2 cellular contexts compared by ENCODE assay signal in genomic region chr10:266974-267425, GRCh38.
TF ChIP-seq lines count a peak whose summit lies in the region.

No MANE protein-coding gene starts in this region.

TF ChIP-seq in IMR-90, 13 proteins besides CTCF, POLR2A, EP300 and RAD21:
- TF ChIP-seq FOS (IDR thresholded peaks at IDR 0.05; ENCODE audit: low read depth, low read length) (peak; percentile 69), CEBPB (IDR thresholded peaks at IDR 0.05; ENCODE audit: low read depth, low read length) (peak; percentile 70), SMC3 (IDR thresholded peaks at IDR 0.05; ENCODE audit: low read depth, low read length) (no peak)

TF ChIP-seq in K562, 482 proteins besides CTCF, POLR2A, EP300 and RAD21:
- TF ChIP-seq, protein P1, sequence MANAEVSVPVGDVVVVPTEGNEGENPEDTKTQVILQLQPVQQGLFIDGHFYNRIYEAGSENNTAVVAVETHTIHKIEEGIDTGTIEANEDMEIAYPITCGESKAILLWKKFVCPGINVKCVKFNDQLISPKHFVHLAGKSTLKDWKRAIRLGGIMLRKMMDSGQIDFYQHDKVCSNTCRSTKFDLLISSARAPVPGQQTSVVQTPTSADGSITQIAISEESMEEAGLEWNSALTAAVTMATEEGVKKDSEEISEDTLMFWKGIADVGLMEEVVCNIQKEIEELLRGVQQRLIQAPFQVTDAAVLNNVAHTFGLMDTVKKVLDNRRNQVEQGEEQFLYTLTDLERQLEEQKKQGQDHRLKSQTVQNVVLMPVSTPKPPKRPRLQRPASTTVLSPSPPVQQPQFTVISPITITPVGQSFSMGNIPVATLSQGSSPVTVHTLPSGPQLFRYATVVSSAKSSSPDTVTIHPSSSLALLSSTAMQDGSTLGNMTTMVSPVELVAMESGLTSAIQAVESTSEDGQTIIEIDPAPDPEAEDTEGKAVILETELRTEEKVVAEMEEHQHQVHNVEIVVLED (CRISPR knock-in tag; IDR thresholded peaks at IDR 0.05): no peak
- TF ChIP-seq FOSL1 (tag; conservative IDR thresholded peaks at IDR 0.05): peak; percentile 53; the same call in 1 of the 2 replicates
- TF ChIP-seq, protein P2, sequence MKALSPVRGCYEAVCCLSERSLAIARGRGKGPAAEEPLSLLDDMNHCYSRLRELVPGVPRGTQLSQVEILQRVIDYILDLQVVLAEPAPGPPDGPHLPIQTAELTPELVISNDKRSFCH (CRISPR knock-in tag; IDR thresholded peaks at IDR 0.05): no peak
- TF ChIP-seq, protein P2 (tag; IDR thresholded peaks at IDR 0.05): no peak
- TF ChIP-seq, protein P3, sequence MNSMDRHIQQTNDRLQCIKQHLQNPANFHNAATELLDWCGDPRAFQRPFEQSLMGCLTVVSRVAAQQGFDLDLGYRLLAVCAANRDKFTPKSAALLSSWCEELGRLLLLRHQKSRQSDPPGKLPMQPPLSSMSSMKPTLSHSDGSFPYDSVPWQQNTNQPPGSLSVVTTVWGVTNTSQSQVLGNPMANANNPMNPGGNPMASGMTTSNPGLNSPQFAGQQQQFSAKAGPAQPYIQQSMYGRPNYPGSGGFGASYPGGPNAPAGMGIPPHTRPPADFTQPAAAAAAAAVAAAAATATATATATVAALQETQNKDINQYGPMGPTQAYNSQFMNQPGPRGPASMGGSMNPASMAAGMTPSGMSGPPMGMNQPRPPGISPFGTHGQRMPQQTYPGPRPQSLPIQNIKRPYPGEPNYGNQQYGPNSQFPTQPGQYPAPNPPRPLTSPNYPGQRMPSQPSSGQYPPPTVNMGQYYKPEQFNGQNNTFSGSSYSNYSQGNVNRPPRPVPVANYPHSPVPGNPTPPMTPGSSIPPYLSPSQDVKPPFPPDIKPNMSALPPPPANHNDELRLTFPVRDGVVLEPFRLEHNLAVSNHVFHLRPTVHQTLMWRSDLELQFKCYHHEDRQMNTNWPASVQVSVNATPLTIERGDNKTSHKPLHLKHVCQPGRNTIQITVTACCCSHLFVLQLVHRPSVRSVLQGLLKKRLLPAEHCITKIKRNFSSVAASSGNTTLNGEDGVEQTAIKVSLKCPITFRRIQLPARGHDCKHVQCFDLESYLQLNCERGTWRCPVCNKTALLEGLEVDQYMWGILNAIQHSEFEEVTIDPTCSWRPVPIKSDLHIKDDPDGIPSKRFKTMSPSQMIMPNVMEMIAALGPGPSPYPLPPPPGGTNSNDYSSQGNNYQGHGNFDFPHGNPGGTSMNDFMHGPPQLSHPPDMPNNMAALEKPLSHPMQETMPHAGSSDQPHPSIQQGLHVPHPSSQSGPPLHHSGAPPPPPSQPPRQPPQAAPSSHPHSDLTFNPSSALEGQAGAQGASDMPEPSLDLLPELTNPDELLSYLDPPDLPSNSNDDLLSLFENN (IDR thresholded peaks at IDR 0.05; ENCODE audit: low read depth in 2 of 2, low read length in 2 of 2): no peak
- no peak for TF ChIP-seq PHF20 (IDR thresholded peaks at IDR 0.05; ENCODE audit: partially characterized antibody)
- TF ChIP-seq CEBPB (tag; IDR thresholded peaks at IDR 0.05): peak; percentile 46; the same call in 1 of the 2 replicates
- TF ChIP-seq BRD4 (IDR thresholded peaks at IDR 0.05): no peak
- no peak for TF ChIP-seq TAF9B (IDR thresholded peaks at IDR 0.05; ENCODE audit: partially characterized antibody)
- no peak for TF ChIP-seq GTF2A2 (tag; IDR thresholded peaks at IDR 0.05)
- TF ChIP-seq RNF219 (CRISPR knock-in tag; IDR thresholded peaks at IDR 0.05): no peak
- TF ChIP-seq ZNF239 (CRISPR knock-in tag; IDR thresholded peaks at IDR 0.05): no peak
- TF ChIP-seq PHB (CRISPR knock-in tag; IDR thresholded peaks at IDR 0.05): no peak
- peak; percentile 39 to 41; a peak in 1 of 4 replicates for TF ChIP-seq KDM1A (IDR thresholded peaks at IDR 0.05)
- TF ChIP-seq ZNF134 (CRISPR knock-in tag; conservative IDR thresholded peaks at IDR 0.05): no peak
- no peak for TF ChIP-seq KLF10 (CRISPR knock-in tag; IDR thresholded peaks at IDR 0.05)
- no peak for TF ChIP-seq SAFB2 (IDR thresholded peaks at IDR 0.05; ENCODE audit: borderline replicate concordance, low read depth, low read length, severe bottlenecking)
- no peak for TF ChIP-seq MBD1 (CRISPR knock-in tag; IDR thresholded peaks at IDR 0.05)
- TF ChIP-seq IRF2 (CRISPR knock-in tag; IDR thresholded peaks at IDR 0.05): no peak
- peak; percentile 63 for TF ChIP-seq MAFG (tag; conservative IDR thresholded peaks at IDR 0.05)
- TF ChIP-seq ZNF277 (CRISPR knock-in tag; IDR thresholded peaks at IDR 0.05; ENCODE audit: borderline replicate concordance): no peak
- peak; percentile 53 for TF ChIP-seq ATF3 (IDR thresholded peaks at IDR 0.05)
- no peak for TF ChIP-seq ATF3 (CRISPR knock-in tag; conservative IDR thresholded peaks at IDR 0.05)
- no peak for TF ChIP-seq ZNF77 (CRISPR knock-in tag; IDR thresholded peaks at IDR 0.05)
- no peak for TF ChIP-seq CAMTA2 (CRISPR knock-in tag; conservative IDR thresholded peaks at IDR 0.05)
- peak in 1 of 2 experiments; percentile 50; a peak in 1 of 4 replicates for TF ChIP-seq FOXA3 (CRISPR knock-in tag; conservative IDR thresholded peaks at IDR 0.05 in 1 of 2, IDR thresholded peaks at IDR 0.05 in 1 of 2)
- TF ChIP-seq MIER1 (IDR thresholded peaks at IDR 0.05; ENCODE audit: low read depth): no peak
- no peak for TF ChIP-seq SMAD1 (IDR thresholded peaks at IDR 0.05; ENCODE audit: low read depth, low read length, partially characterized antibody)
- TF ChIP-seq RCOR1 (IDR thresholded peaks at IDR 0.05; ENCODE audit: borderline replicate concordance in 1 of 2, low read depth in 2 of 2, low read length in 2 of 2): 0 out of 4 replicates have a peak, but pooled peaks of 1 of the 2 experiments have one; percentile 43
